In genomic region chr13:48094781-48095502, GRCh38 we compare ENCODE assay signal across 1 cellular context.
A peak's percentile ranks its signal among the peaks of the same experiment; 100 is the strongest.
TF ChIP-seq lines count a peak whose summit lies in the region.

TSS of gene MED4 (minus strand) at chr13:48095104. CDS start at chr13:48095078, 26 bp downstream.

TF ChIP-seq in HepG2, 621 proteins besides CTCF, POLR2A, EP300 and RAD21 (continued from another document and continues in another):
- TF ChIP-seq ZNF18 (CRISPR knock-in tag; IDR thresholded peaks at IDR 0.05; ENCODE audit: insufficient replicate concordance) (peak; percentile 57), ZNF790 (CRISPR knock-in tag; IDR thresholded peaks at IDR 0.05; ENCODE audit: borderline replicate concordance) (no peak), MBD4 (IDR thresholded peaks at IDR 0.05; ENCODE audit: borderline replicate concordance, low read length) (no peak), EEA1 (CRISPR knock-in tag; IDR thresholded peaks at IDR 0.05; ENCODE audit: borderline replicate concordance) (no peak), MED8 (CRISPR knock-in tag; IDR thresholded peaks at IDR 0.05; ENCODE audit: insufficient replicate concordance) (no peak), ZNF737 (CRISPR knock-in tag; IDR thresholded peaks at IDR 0.05; ENCODE audit: borderline replicate concordance) (no peak), SPEN (CRISPR knock-in tag; IDR thresholded peaks at IDR 0.05; ENCODE audit: low read depth) (peak; percentile 96), IRF2 (CRISPR knock-in tag; IDR thresholded peaks at IDR 0.05) (peak; percentile 87), ZNF253 (CRISPR knock-in tag; IDR thresholded peaks at IDR 0.05; ENCODE audit: borderline replicate concordance) (0 out of 2 replicates have a peak, but pooled peaks have one; percentile 51), ZMYM4 (CRISPR knock-in tag; IDR thresholded peaks at IDR 0.05) (peak; percentile 100), ZFY (CRISPR knock-in tag; IDR thresholded peaks at IDR 0.05) (peak; percentile 85), ZKSCAN8 (CRISPR knock-in tag; IDR thresholded peaks at IDR 0.05; ENCODE audit: borderline replicate concordance) (peak; percentile 40; the same call in 1 of the 2 replicates), CC2D1A (CRISPR knock-in tag; IDR thresholded peaks at IDR 0.05) (no peak), AKAP8 (CRISPR knock-in tag; IDR thresholded peaks at IDR 0.05) (no peak), ZFP36L1 (CRISPR knock-in tag; IDR thresholded peaks at IDR 0.05) (peak; percentile 86), ZNF329 (CRISPR knock-in tag; IDR thresholded peaks at IDR 0.05; ENCODE audit: low read depth) (peak; percentile 82; the same call in 1 of the 2 replicates), FOXP1 (IDR thresholded peaks at IDR 0.05) (no peak), FOXP1 (CRISPR knock-in tag; IDR thresholded peaks at IDR 0.05) (0 out of 2 replicates have a peak, but pooled peaks have one; percentile 13), ZNF652 (CRISPR knock-in tag; IDR thresholded peaks at IDR 0.05; ENCODE audit: borderline replicate concordance, low read depth) (no peak; the same call in 1 of the 2 replicates), ZC3H4 (CRISPR knock-in tag; IDR thresholded peaks at IDR 0.05; ENCODE audit: borderline replicate concordance) (no peak), ATF4 (CRISPR knock-in tag; IDR thresholded peaks at IDR 0.05) (peak in 1 of 2 experiments; percentile 43; a peak in 1 of 4 replicates), ZNF121 (CRISPR knock-in tag; IDR thresholded peaks at IDR 0.05) (peak; percentile 71), ZNF234 (CRISPR knock-in tag; conservative IDR thresholded peaks at IDR 0.05) (peak; percentile 88; the same call in 1 of the 2 replicates), ZNF33A (CRISPR knock-in tag; IDR thresholded peaks at IDR 0.05; ENCODE audit: borderline replicate concordance) (peak; percentile 86; the same call in 1 of the 2 replicates), ZNF451 (CRISPR knock-in tag; IDR thresholded peaks at IDR 0.05) (0 out of 2 replicates have a peak, but pooled peaks have one; percentile 29), HNF1B (CRISPR knock-in tag; IDR thresholded peaks at IDR 0.05) (peak; percentile 93), ZNF101 (CRISPR knock-in tag; IDR thresholded peaks at IDR 0.05; ENCODE audit: borderline replicate concordance, low read depth) (no peak), HNRNPLL (IDR thresholded peaks at IDR 0.05; ENCODE audit: low read depth, low read length, poor library complexity, severe bottlenecking) (peak; percentile 86), ZMYM2 (CRISPR knock-in tag; IDR thresholded peaks at IDR 0.05) (0 out of 2 replicates have a peak, but pooled peaks have one; percentile 29), ZMAT3 (CRISPR knock-in tag; conservative IDR thresholded peaks at IDR 0.05) (peak; percentile 89), XRCC5 (optimal IDR thresholded peaks at IDR 0.05; ENCODE audit: low read length) (peak; percentile 98), SP2 (CRISPR knock-in tag; IDR thresholded peaks at IDR 0.05) (peak; percentile 75), ZBTB3 (CRISPR knock-in tag; IDR thresholded peaks at IDR 0.05; ENCODE audit: borderline replicate concordance, low read depth) (no peak), PHF5A (CRISPR knock-in tag; IDR thresholded peaks at IDR 0.05; ENCODE audit: low read depth, unreplicated experiment) (peak; percentile 75), ZNF879 (CRISPR knock-in tag; IDR thresholded peaks at IDR 0.05) (0 out of 2 replicates have a peak, but pooled peaks have one; percentile 63), FUBP1 (CRISPR knock-in tag; IDR thresholded peaks at IDR 0.05; ENCODE audit: borderline replicate concordance) (no peak), KAT2B (IDR thresholded peaks at IDR 0.05; ENCODE audit: borderline replicate concordance, low read depth, low read length) (no peak), MYPOP (CRISPR knock-in tag; IDR thresholded peaks at IDR 0.05) (peak; percentile 84), TBX2 (CRISPR knock-in tag; IDR thresholded peaks at IDR 0.05; ENCODE audit: borderline replicate concordance) (peak; percentile 78), KDM5B (CRISPR knock-in tag; IDR thresholded peaks at IDR 0.05; ENCODE audit: borderline replicate concordance) (peak; percentile 55; the same call in 1 of the 2 replicates), FOXO1 (CRISPR knock-in tag; IDR thresholded peaks at IDR 0.05) (peak; percentile 68), KDM4B (CRISPR knock-in tag; IDR thresholded peaks at IDR 0.05) (peak; percentile 91), PRDM10 (CRISPR knock-in tag; IDR thresholded peaks at IDR 0.05; ENCODE audit: low read depth) (peak; percentile 40; the same call in 1 of the 2 replicates)
- TF ChIP-seq, protein P1, sequence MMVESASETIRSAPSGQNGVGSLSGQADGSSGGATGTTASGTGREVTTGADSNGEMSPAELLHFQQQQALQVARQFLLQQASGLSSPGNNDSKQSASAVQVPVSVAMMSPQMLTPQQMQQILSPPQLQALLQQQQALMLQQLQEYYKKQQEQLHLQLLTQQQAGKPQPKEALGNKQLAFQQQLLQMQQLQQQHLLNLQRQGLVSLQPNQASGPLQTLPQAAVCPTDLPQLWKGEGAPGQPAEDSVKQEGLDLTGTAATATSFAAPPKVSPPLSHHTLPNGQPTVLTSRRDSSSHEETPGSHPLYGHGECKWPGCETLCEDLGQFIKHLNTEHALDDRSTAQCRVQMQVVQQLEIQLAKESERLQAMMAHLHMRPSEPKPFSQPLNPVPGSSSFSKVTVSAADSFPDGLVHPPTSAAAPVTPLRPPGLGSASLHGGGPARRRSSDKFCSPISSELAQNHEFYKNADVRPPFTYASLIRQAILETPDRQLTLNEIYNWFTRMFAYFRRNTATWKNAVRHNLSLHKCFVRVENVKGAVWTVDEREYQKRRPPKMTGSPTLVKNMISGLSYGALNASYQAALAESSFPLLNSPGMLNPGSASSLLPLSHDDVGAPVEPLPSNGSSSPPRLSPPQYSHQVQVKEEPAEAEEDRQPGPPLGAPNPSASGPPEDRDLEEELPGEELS (CRISPR knock-in tag; IDR thresholded peaks at IDR 0.05), result peak; percentile 54; the same call in 1 of the 2 replicates
- TF ChIP-seq, protein P2, sequence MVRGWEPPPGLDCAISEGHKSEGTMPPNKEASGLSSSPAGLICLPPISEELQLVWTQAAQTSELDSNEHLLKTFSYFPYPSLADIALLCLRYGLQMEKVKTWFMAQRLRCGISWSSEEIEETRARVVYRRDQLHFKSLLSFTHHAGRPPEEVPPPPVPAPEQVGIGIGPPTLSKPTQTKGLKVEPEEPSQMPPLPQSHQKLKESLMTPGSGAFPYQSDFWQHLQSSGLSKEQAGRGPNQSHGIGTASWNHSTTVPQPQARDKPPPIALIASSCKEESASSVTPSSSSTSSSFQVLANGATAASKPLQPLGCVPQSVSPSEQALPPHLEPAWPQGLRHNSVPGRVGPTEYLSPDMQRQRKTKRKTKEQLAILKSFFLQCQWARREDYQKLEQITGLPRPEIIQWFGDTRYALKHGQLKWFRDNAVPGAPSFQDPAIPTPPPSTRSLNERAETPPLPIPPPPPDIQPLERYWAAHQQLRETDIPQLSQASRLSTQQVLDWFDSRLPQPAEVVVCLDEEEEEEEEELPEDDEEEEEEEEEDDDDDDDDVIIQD (CRISPR knock-in tag; IDR thresholded peaks at IDR 0.05; ENCODE audit: low read depth), result peak; percentile 98
- TF ChIP-seq, protein P3, sequence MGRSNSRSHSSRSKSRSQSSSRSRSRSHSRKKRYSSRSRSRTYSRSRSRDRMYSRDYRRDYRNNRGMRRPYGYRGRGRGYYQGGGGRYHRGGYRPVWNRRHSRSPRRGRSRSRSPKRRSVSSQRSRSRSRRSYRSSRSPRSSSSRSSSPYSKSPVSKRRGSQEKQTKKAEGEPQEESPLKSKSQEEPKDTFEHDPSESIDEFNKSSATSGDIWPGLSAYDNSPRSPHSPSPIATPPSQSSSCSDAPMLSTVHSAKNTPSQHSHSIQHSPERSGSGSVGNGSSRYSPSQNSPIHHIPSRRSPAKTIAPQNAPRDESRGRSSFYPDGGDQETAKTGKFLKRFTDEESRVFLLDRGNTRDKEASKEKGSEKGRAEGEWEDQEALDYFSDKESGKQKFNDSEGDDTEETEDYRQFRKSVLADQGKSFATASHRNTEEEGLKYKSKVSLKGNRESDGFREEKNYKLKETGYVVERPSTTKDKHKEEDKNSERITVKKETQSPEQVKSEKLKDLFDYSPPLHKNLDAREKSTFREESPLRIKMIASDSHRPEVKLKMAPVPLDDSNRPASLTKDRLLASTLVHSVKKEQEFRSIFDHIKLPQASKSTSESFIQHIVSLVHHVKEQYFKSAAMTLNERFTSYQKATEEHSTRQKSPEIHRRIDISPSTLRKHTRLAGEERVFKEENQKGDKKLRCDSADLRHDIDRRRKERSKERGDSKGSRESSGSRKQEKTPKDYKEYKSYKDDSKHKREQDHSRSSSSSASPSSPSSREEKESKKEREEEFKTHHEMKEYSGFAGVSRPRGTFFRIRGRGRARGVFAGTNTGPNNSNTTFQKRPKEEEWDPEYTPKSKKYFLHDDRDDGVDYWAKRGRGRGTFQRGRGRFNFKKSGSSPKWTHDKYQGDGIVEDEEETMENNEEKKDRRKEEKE (IDR thresholded peaks at IDR 0.05), result no peak
